In the genomic region with DNA sequence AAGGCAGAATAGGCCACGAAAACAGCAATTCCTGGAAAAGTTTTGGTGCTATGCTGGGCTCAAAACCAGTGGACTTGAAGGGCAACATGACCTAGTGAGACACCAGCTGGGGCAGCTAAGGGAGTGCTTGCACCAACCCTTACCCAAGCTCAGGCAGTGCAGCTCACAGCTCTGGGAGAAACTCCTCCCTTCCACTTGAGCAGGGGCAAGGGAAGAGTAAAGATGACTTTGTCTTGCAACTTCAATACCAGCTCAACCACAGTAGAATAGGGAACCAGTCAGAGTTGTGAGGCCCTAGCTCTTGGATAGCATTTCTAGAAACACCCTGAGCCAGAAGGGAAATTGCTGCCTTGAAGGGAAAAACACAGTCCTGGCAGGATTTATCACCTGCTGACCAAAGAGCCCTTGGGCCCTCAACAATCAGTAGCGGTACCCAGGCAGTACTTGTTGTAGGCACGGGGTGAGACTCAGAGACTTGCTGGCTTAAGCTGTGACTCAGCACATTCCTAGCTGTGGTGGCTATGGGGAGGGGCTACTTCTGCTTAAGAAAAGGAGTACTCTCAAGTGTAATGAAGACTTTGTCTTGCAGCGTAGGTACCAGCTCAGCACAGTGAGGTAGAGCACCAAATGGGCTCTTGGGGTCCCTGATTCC, we compare ENCODE assay signal across 9 cellular contexts. TPM values are rescaled to one million over a fixed set of nuclear protein-coding genes. Genes with fewer than 3 reads are reported as not detected.
DNase-seq lines count a peak whose midpoint lies in the region; ATAC-seq and TF ChIP-seq lines count a peak whose summit lies in the region.
"Had no signal": no experiment of that assay in that cellular context is flagged by ENCODE, and none has a peak within 500 bp of the region (broad histone marks: within the 10 kb centered on the region; RNA-seq: fewer than 3 reads in every experiment).

No MANE protein-coding gene starts in this region.

- ATAC-seq in HG02884 (IDR thresholded peaks at IDR 0.05; ENCODE audit: unreplicated experiment) (no peak), HG03520 (IDR thresholded peaks at IDR 0.05; ENCODE audit: unreplicated experiment) (no peak), HG03139 (IDR thresholded peaks at IDR 0.05; ENCODE audit: unreplicated experiment) (no peak)

- no peak for TF ChIP-seq CTCF in AG09319 (IDR thresholded peaks at IDR 0.05; ENCODE audit: low read depth, low read length)

- DNase-seq in AG09319 (ENCODE audit: extremely low read depth, low read depth) (peak; percentile 24), HT1080 (ENCODE audit: low read depth) (peak; percentile 90), amniotic epithelial cell (ENCODE audit: low read depth) (peak; percentile 91), kidney glomerular epithelial cell (lab: John Stamatoyannopoulos, UW) (peak; percentile 47), SW 1271 (lab: John Stamatoyannopoulos, UW) (no peak)
- DNase-seq: NCI-H526 treated with DMSO at 0.1 percent for 48 hours had no signal

RNA-seq across cellular contexts. Expression of gene ABCG2, which starts 19.7 kb away (rescaled TPM):
- total RNA-seq in HT1080 (2014; rRNA removed; shearing (Covaris generic)): 3.1 and 3.8 TPM in 2 replicates
- polyA plus RNA-seq in HT1080 (2015; cell fraction: cytosol; rRNA removed): 1.5 TPM in 2 replicates
- 2.0 and 3.2 TPM in 2 replicates for polyA plus RNA-seq in HT1080 (2015; cell fraction: nucleus; rRNA removed)

Comparison
In these comparisons a context has a peak if more than half of its experiments do, and no peak if none do; other contexts are left out.
1. DNase-seq: peak in AG09319 (single experiment), HT1080 (single experiment), amniotic epithelial cell (single experiment) and kidney glomerular epithelial cell (single experiment); none in SW 1271 (0 of 2).